31 cellular contexts compared by ENCODE assay signal in genomic region chr18:30405038-30405437, GRCh38.
"Had no signal": no experiment of that assay in that cellular context is flagged by ENCODE, and none has a peak within 500 bp of the region (broad histone marks: within the 10 kb centered on the region; RNA-seq: fewer than 3 reads in every experiment).

No MANE protein-coding gene starts in this region.

- H3K27ac ChIP-seq: adrenal gland, ascending aorta, body of pancreas, brain microvascular endothelial cell, breast epithelium had no signal

- H3K27me3 ChIP-seq: adrenal gland, ascending aorta, body of pancreas, brain microvascular endothelial cell, breast epithelium had no signal

- H3K9me3 ChIP-seq: ascending aorta, body of pancreas had no signal

- H3K36me3 ChIP-seq: adrenal gland, ascending aorta, brain microvascular endothelial cell, breast epithelium had no signal

- ATAC-seq: activated naive CD4-positive, alpha-beta T cell treated with anti-CD3 and anti-CD28 coated beads, Interleukin-2, amount 50 U/mL, for 72 hours; activated naive CD8-positive, alpha-beta T cell treated with anti-CD3 and anti-CD28 coated beads, Interleukin-2, amount 50 U/mL, for 24 hours; activated T-cell treated with anti-CD3 and anti-CD28 coated beads, Interleukin-2, amount 50 U/mL, for 4 hours; activated T-cell treated with anti-CD3 and anti-CD28 coated beads, Interleukin-2, amount 50 U/mL, for 72 hours; activated T-helper 17 cell treated with anti-CD3 and anti-CD28 coated beads, Interleukin-2, amount 50 U/mL, for 72 hours; body of pancreas had no signal

- DNase-seq: activated effector memory CD4-positive, alpha-beta T cell treated with anti-CD3 and anti-CD28 coated beads, Interleukin-2, amount 50 U/mL, for 16 hours; activated effector memory CD4-positive, alpha-beta T cell treated with Interleukin-2 at 50 U/mL for 16 hours; activated gamma-delta T cell; activated gamma-delta T cell treated with Interleukin-2 at 50 U/mL for 16 hours; activated naive CD4-positive, alpha-beta T cell; activated naive CD4-positive, alpha-beta T cell treated with anti-CD3 and anti-CD28 coated beads for 36 hours; activated naive CD4-positive, alpha-beta T cell treated with anti-CD3 and anti-CD28 coated beads, Interleukin-2, amount 10 ng/mL, durations not matched to agents 7 days and 5 days; activated naive CD4-positive, alpha-beta T cell treated with anti-CD3 and anti-CD28 coated beads, Interleukin-2, amount 50 U/mL, for 16 hours; activated naive CD4-positive, alpha-beta T cell treated with Interleukin-2 at 50 U/mL for 16 hours; activated naive CD8-positive, alpha-beta T cell treated with anti-CD3 and anti-CD28 coated beads for 36 hours; activated naive CD8-positive, alpha-beta T cell treated with anti-CD3 and anti-CD28 coated beads, Interleukin-2, amount 10 ng/mL, durations not matched to agents 7 days and 5 days; activated naive CD8-positive, alpha-beta T cell treated with anti-CD3 and anti-CD28 coated beads, Interleukin-2, amount 50 U/mL, for 24 hours; activated T-cell treated with anti-CD3 and anti-CD28 coated beads, Interleukin-2, amount 50 U/mL, for 1 hour; activated T-cell treated with anti-CD3 and anti-CD28 coated beads, Interleukin-2, amount 50 U/mL, for 24 hours; activated T-cell treated with anti-CD3 and anti-CD28 coated beads, Interleukin-2, amount 50 U/mL, for 4 hours; activated T-cell treated with anti-CD3 and anti-CD28 coated beads, Interleukin-2, amount 50 U/mL, for 48 hours; activated T-cell treated with anti-CD3 and anti-CD28 coated beads, Interleukin-2, amount 50 U/mL, for 72 hours; adrenal gland; amniotic stem cell; amygdala; anterior cingulate cortex; aorta; body of pancreas; brain microvascular endothelial cell; caudate nucleus; central memory CD4-positive, alpha-beta T cell; cerebellar nuclear complex had no signal

- H3K4me1 ChIP-seq: adrenal gland, ascending aorta, body of pancreas, breast epithelium had no signal

- H3K4me3 ChIP-seq: adrenal gland, ascending aorta, body of pancreas, breast epithelium had no signal
